ENCODE assay signal across 28 cellular contexts in genomic region chr15:59662260-59662659, GRCh38. TPM values are rescaled to one million over a fixed set of nuclear protein-coding genes. Genes with fewer than 3 reads are reported as not detected.
DNase-seq lines count a peak whose midpoint lies in the region; ATAC-seq and TF ChIP-seq lines count a peak whose summit lies in the region.
"Had no signal": no experiment of that assay in that cellular context is flagged by ENCODE, and none has a peak within 500 bp of the region (broad histone marks: within the 10 kb centered on the region; RNA-seq: fewer than 3 reads in every experiment).

No MANE protein-coding gene starts in this region.

- peaks cover 9% of the 10 kb centered on the region for H3K4me1 ChIP-seq in CD4-positive, CD25-positive, alpha-beta regulatory T cell (ENCODE audit: control insufficient read depth, insufficient read depth, low read length, poor library complexity, severe bottlenecking)

- DNase-seq in CD4-positive, CD25-positive, alpha-beta regulatory T cell = no peak
- DNase-seq in fibroblast of mammary gland (ENCODE audit: low read depth) (peak; percentile 77), stromal cell of bone marrow (ENCODE audit: low read depth) (peak; percentile 58), GOT3 (lab: John Stamatoyannopoulos, UW) (no peak), GM10248 (ENCODE audit: extremely low spot score) (no peak)
- no peak for DNase-seq in effector CD8-positive, alpha-beta T cell (lab: John Stamatoyannopoulos, UW)
- DNase-seq: activated B cell treated with CpG ODN at 0.5 μM for 24 hours; activated CD4-positive, alpha-beta memory T cell treated with anti-CD3 and anti-CD28 coated beads for 36 hours; activated gamma-delta T cell; amniotic stem cell; central memory CD4-positive, alpha-beta T cell; DMS 273 treated with DMSO at 0.1 percent for 48 hours; H7; heart right ventricle; Kasumi-1; NCI-H1105; NCI-H2029 treated with DMSO at 0.1 percent for 48 hours; NCI-H510A; nephron progenitor cell; stimulated activated CD4-positive, alpha-beta T cell treated with anti-CD3 and anti-CD28 coated beads, Interleukin-4, amount 100 ng/mL, for 24 hours; stomach; T-helper 9 cell; upper lobe of left lung had no signal

- POLR2A ChIA-PET in GM10248 (lab: Yijun Ruan, JAX) = no interaction called here

- H3K27ac ChIP-seq in CD4-positive, CD25-positive, alpha-beta regulatory T cell (ENCODE audit: insufficient read depth, low read length, poor library complexity, severe bottlenecking) = peak overlapping the region; percentile 1
- H3K27ac ChIP-seq: RWPE1, stomach, upper lobe of left lung had no signal

- H3K4me3 ChIP-seq in CD4-positive, CD25-positive, alpha-beta regulatory T cell (ENCODE audit: low read depth, low read length) = no peak overlapping the region
- no peak overlapping the region for H3K4me3 ChIP-seq in fibroblast of mammary gland (ENCODE audit: control insufficient read depth, low read depth, low read length)
- H3K4me3 ChIP-seq: heart right ventricle, stomach, upper lobe of left lung had no signal

- CTCF ChIA-PET in GM10248 (lab: Yijun Ruan, JAX) = interaction anchor here (1.2 to 1.4 kb wide), 2 partner anchors 18 to 19 kb away, joined by 3 to 4 read pairs; no protein-coding TSS in a partner anchor

- H3K9me3 ChIP-seq in CD4-positive, CD25-positive, alpha-beta regulatory T cell (ENCODE audit: control insufficient read depth in 2 of 2, low read length in 2 of 2) = no peaks in the 10 kb centered on the region
- H3K9me3 ChIP-seq: heart right ventricle, stomach, upper lobe of left lung had no signal

- H3K4me3 Mint-ChIP-seq in CD4-positive, CD25-positive, alpha-beta regulatory T cell = no peak overlapping the region
- H3K4me3 Mint-ChIP-seq: activated B cell treated with CpG ODN at 0.5 μM for 24 hours; activated CD4-positive, alpha-beta memory T cell treated with anti-CD3 and anti-CD28 coated beads for 36 hours; CD14-positive monocyte; nephron progenitor cell had no signal

- H3K9me3 Mint-ChIP-seq in CD4-positive, CD25-positive, alpha-beta regulatory T cell = no peaks in the 10 kb centered on the region
- H3K9me3 Mint-ChIP-seq: activated B cell treated with CpG ODN at 0.5 μM for 24 hours; activated CD4-positive, alpha-beta memory T cell treated with anti-CD3 and anti-CD28 coated beads for 36 hours; CD14-positive monocyte had no signal

- peaks cover 20% of the 10 kb centered on the region for H3K36me3 Mint-ChIP-seq in CD4-positive, CD25-positive, alpha-beta regulatory T cell

- no peak for ATAC-seq in CD4-positive, CD25-positive, alpha-beta regulatory T cell (ENCODE audit: low read depth in 2 of 2)
- peak; percentile 5; the same call in 1 of the 3 replicates for ATAC-seq in SK-N-SH treated with all-trans-retinoic acid at 6 μM for 48 hours

- TF ChIP-seq CTCF in fibroblast of mammary gland (conservative IDR thresholded peaks at IDR 0.05; ENCODE audit: control insufficient read depth, insufficient read depth, low read depth, low read length) (no peak), GM10248 (IDR thresholded peaks at IDR 0.05; ENCODE audit: control extremely low read depth, extremely low read depth, low read depth, missing control alignments) (no peak)

- H3K27me3 Mint-ChIP-seq in CD4-positive, CD25-positive, alpha-beta regulatory T cell = no peaks in the 10 kb centered on the region
- H3K27me3 Mint-ChIP-seq: activated B cell treated with CpG ODN at 0.5 μM for 24 hours; activated CD4-positive, alpha-beta memory T cell treated with anti-CD3 and anti-CD28 coated beads for 36 hours; progenitor cell of endocrine pancreas had no signal

- peaks cover 9 to 22% (median 11%) of the 10 kb centered on the region in 4 donors for H3K4me1 Mint-ChIP-seq in CD4-positive, CD25-positive, alpha-beta regulatory T cell
- H3K4me1 Mint-ChIP-seq: nephron progenitor cell had no signal

- H3K36me3 ChIP-seq in CD4-positive, CD25-positive, alpha-beta regulatory T cell (ENCODE audit: control insufficient read depth, insufficient read depth, low read length) = peaks cover 51% of the 10 kb centered on the region

- H3K27ac Mint-ChIP-seq in CD4-positive, CD25-positive, alpha-beta regulatory T cell = no peak overlapping the region
- H3K27ac Mint-ChIP-seq: activated B cell treated with CpG ODN at 0.5 μM for 24 hours; activated CD4-positive, alpha-beta memory T cell treated with anti-CD3 and anti-CD28 coated beads for 36 hours; CD14-positive monocyte; nephron progenitor cell; progenitor cell of endocrine pancreas had no signal

- H3K27me3 ChIP-seq in CD4-positive, CD25-positive, alpha-beta regulatory T cell (ENCODE audit: control insufficient read depth, insufficient read depth, low read length) = no peaks in the 10 kb centered on the region
- H3K27me3 ChIP-seq: heart right ventricle, stomach, upper lobe of left lung had no signal

TF ChIP-seq in SK-N-SH treated with all-trans-retinoic acid at 6 μM for 48 hours, 23 proteins besides CTCF, POLR2A, EP300 and RAD21:
- TF ChIP-seq ZC3H10 (CRISPR knock-in tag; IDR thresholded peaks at IDR 0.05) (no peak), ISL1 (CRISPR knock-in tag; IDR thresholded peaks at IDR 0.05) (peak; percentile 66), TOX (CRISPR knock-in tag; IDR thresholded peaks at IDR 0.05; ENCODE audit: borderline replicate concordance) (no peak), CSRNP3 (CRISPR knock-in tag; IDR thresholded peaks at IDR 0.05) (no peak), CREB5 (CRISPR knock-in tag; IDR thresholded peaks at IDR 0.05; ENCODE audit: low read depth) (0 out of 2 replicates have a peak, but pooled peaks have one; percentile 24), ZNF565 (CRISPR knock-in tag; conservative IDR thresholded peaks at IDR 0.05; ENCODE audit: low read depth) (no peak), PATZ1 (CRISPR knock-in tag; IDR thresholded peaks at IDR 0.05; ENCODE audit: borderline replicate concordance) (no peak)

RNA-seq across cellular contexts. Expression of gene GTF2A2, which starts 4.9 kb away (rescaled TPM):
- total RNA-seq in CD4-positive, CD25-positive, alpha-beta regulatory T cell = 61.5 TPM
- polyA plus RNA-seq in CD4-positive, CD25-positive, alpha-beta regulatory T cell = 100 to 1,000 TPM; 119 to 174 (median 135) TPM

RNA-seq across cellular contexts. Expression of gene BNIP2, which starts 26.9 kb away (rescaled TPM):
- 98.8 TPM for total RNA-seq in CD4-positive, CD25-positive, alpha-beta regulatory T cell
- polyA plus RNA-seq in CD4-positive, CD25-positive, alpha-beta regulatory T cell = 100 to 1,000 TPM in 1 of 4 donors, 10 to 100 TPM in 3; 88.6 to 103 (median 93.6) TPM

RNA-seq across cellular contexts. Expression of gene GCNT3, which starts 50.7 kb away (rescaled TPM):
- not detected for total RNA-seq in CD4-positive, CD25-positive, alpha-beta regulatory T cell
- polyA plus RNA-seq in CD4-positive, CD25-positive, alpha-beta regulatory T cell = under 1 TPM in 1 of 4 donors, not detected in 3; 0.32 TPM
- total RNA-seq: activated B cell treated with CpG ODN at 0.5 μM for 24 hours; activated CD4-positive, alpha-beta memory T cell treated with anti-CD3 and anti-CD28 coated beads for 36 hours; H7; mononuclear cell had no signal
- polyA plus RNA-seq: CD14-positive monocyte had no signal

Comparison
In these comparisons a context has a peak if more than half of its experiments do, and no peak if none do; other contexts are left out.
1. DNase-seq: peak in fibroblast of mammary gland (single experiment) and stromal cell of bone marrow (single experiment); none in CD4-positive, CD25-positive, alpha-beta regulatory T cell (0 of 3), effector CD8-positive, alpha-beta T cell (single experiment), GOT3 (single experiment) and GM10248 (single experiment).